Comparison of ENCODE assay signal across 1 cellular context in the genomic region with DNA sequence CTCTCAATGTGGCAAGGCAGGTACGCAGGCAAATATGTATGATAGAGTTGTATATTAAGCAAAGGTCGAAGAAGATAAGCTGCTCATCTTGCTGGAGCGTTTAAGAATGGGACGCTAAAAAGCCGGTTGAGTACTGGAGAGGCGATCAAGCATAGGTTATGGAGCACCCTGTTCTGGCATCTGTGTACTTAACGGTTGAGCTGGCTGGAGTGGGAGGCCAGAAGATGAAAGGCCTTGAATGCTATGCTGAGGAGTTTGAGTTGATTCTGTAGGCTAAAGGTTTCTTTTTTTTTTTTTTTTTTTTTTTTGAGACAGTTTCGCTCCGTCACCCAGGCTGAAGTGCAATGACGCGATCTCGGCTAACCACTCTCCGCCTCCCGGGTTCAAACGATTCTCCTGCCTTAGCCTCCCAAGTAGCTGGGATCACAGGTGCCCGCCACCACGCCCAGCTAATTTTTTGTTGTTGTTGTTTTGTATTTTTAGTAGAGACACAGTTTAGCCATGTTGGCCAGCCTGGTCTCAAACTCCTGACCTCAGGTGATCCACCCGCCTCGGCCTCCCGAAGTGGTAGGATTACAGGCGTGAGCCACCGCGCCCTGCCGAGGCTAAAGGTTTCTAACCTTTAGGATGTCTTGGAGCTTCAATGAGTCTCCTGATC.
TF ChIP-seq lines count a peak whose summit lies in the region.

No MANE protein-coding gene starts in this region.

TF ChIP-seq in HEK293, 187 proteins besides CTCF, POLR2A, EP300 and RAD21 (continued from another document):
- TF ChIP-seq, protein P1, sequence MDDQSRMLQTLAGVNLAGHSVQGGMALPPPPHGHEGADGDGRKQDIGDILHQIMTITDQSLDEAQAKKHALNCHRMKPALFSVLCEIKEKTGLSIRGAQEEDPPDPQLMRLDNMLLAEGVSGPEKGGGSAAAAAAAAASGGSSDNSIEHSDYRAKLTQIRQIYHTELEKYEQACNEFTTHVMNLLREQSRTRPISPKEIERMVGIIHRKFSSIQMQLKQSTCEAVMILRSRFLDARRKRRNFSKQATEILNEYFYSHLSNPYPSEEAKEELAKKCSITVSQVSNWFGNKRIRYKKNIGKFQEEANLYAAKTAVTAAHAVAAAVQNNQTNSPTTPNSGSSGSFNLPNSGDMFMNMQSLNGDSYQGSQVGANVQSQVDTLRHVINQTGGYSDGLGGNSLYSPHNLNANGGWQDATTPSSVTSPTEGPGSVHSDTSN (CRISPR knock-in tag; IDR thresholded peaks at IDR 0.05), result no peak
- TF ChIP-seq ZBTB17 (tag by site-specific recombination; IDR thresholded peaks at IDR 0.05), result no peak
- TF ChIP-seq, protein P2, sequence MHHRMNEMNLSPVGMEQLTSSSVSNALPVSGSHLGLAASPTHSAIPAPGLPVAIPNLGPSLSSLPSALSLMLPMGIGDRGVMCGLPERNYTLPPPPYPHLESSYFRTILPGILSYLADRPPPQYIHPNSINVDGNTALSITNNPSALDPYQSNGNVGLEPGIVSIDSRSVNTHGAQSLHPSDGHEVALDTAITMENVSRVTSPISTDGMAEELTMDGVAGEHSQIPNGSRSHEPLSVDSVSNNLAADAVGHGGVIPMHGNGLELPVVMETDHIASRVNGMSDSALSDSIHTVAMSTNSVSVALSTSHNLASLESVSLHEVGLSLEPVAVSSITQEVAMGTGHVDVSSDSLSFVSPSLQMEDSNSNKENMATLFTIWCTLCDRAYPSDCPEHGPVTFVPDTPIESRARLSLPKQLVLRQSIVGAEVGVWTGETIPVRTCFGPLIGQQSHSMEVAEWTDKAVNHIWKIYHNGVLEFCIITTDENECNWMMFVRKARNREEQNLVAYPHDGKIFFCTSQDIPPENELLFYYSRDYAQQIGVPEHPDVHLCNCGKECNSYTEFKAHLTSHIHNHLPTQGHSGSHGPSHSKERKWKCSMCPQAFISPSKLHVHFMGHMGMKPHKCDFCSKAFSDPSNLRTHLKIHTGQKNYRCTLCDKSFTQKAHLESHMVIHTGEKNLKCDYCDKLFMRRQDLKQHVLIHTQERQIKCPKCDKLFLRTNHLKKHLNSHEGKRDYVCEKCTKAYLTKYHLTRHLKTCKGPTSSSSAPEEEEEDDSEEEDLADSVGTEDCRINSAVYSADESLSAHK (tag by site-specific recombination; IDR thresholded peaks at IDR 0.05), result no peak
- peak; percentile 15; the same call in 1 of the 2 replicates for TF ChIP-seq ZBTB20 (tag by site-specific recombination; IDR thresholded peaks at IDR 0.05)
- TF ChIP-seq, protein P3, sequence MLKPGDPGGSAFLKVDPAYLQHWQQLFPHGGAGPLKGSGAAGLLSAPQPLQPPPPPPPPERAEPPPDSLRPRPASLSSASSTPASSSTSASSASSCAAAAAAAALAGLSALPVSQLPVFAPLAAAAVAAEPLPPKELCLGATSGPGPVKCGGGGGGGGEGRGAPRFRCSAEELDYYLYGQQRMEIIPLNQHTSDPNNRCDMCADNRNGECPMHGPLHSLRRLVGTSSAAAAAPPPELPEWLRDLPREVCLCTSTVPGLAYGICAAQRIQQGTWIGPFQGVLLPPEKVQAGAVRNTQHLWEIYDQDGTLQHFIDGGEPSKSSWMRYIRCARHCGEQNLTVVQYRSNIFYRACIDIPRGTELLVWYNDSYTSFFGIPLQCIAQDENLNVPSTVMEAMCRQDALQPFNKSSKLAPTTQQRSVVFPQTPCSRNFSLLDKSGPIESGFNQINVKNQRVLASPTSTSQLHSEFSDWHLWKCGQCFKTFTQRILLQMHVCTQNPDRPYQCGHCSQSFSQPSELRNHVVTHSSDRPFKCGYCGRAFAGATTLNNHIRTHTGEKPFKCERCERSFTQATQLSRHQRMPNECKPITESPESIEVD (tag by site-specific recombination; IDR thresholded peaks at IDR 0.05), result no peak
- TF ChIP-seq ZNF274 (IDR thresholded peaks at IDR 0.05; ENCODE audit: low read length), result no peak
- TF ChIP-seq ZNF274 (tag by site-specific recombination; IDR thresholded peaks at IDR 0.05; ENCODE audit: borderline replicate concordance), result no peak
- no peak for TF ChIP-seq REPIN1 (tag by site-specific recombination; IDR thresholded peaks at IDR 0.05; ENCODE audit: low read depth)
- no peak for TF ChIP-seq ZNF629 (tag by site-specific recombination; IDR thresholded peaks at IDR 0.05)
- TF ChIP-seq ZNF157 (tag by site-specific recombination; IDR thresholded peaks at IDR 0.05), result no peak
- no peak for TF ChIP-seq ZBTB48 (tag by site-specific recombination; IDR thresholded peaks at IDR 0.05)
- no peak for TF ChIP-seq ZNF48 (tag by site-specific recombination; IDR thresholded peaks at IDR 0.05)
- TF ChIP-seq ZNF426 (tag by site-specific recombination; IDR thresholded peaks at IDR 0.05), result no peak
- TF ChIP-seq, protein P4, sequence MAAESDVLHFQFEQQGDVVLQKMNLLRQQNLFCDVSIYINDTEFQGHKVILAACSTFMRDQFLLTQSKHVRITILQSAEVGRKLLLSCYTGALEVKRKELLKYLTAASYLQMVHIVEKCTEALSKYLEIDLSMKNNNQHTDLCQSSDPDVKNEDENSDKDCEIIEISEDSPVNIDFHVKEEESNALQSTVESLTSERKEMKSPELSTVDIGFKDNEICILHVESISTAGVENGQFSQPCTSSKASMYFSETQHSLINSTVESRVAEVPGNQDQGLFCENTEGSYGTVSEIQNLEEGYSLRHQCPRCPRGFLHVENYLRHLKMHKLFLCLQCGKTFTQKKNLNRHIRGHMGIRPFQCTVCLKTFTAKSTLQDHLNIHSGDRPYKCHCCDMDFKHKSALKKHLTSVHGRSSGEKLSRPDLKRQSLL (tag by site-specific recombination; IDR thresholded peaks at IDR 0.05), result peak; percentile 95
- no peak for TF ChIP-seq ZNF2 (tag by site-specific recombination; IDR thresholded peaks at IDR 0.05)
- TF ChIP-seq ZNF223 (tag by site-specific recombination; IDR thresholded peaks at IDR 0.05), result no peak
